Comparison of ENCODE assay signal across 19 cellular contexts in the genomic region with DNA sequence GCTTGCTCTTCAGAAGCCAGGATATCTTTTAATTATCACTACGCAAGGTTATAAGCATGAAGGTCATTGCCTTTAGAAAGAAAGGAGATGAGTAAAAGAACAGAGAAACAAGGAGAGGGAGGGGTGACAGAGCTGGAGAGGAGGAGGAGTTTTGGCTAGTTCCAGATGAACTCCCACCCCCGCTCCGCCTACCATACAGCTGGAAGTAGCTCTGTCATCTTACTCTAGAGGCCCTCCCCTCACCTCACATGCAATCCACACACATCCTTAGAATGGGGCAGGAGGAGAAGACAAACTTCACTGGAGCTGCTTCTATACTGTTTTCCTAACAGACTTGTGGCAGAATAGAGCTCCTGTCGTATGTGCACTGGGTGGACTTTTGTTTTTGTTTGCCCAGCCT.
DNase-seq lines count a peak whose midpoint lies in the region; ATAC-seq and TF ChIP-seq lines count a peak whose summit lies in the region.
"Had no signal": no experiment of that assay in that cellular context is flagged by ENCODE, and none has a peak within 500 bp of the region (broad histone marks: within the 10 kb centered on the region; RNA-seq: fewer than 3 reads in every experiment).

No MANE protein-coding gene starts in this region.

- H3K9me3 Mint-ChIP-seq in activated CD4-positive, alpha-beta T cell treated with anti-CD3 and anti-CD28 coated beads for 36 hours (ENCODE audit: low read depth): peaks cover 6% of the 10 kb centered on the region
- H3K9me3 Mint-ChIP-seq in activated CD4-positive, alpha-beta T cell treated with anti-CD3 and anti-CD28 coated beads, Interleukin-2, amount 10 ng/mL, durations not matched to agents 24 days and 14 days: peaks cover 10% of the 10 kb centered on the region
- H3K9me3 Mint-ChIP-seq: activated naive CD4-positive, alpha-beta T cell treated with anti-CD3 and anti-CD28 coated beads, Interleukin-2, amount 50 U/mL, for 24 hours had no signal

- peak; percentile 35 for DNase-seq in activated CD4-positive, alpha-beta T cell treated with anti-CD3 and anti-CD28 coated beads for 36 hours
- no peak for DNase-seq in activated CD4-positive, alpha-beta T cell treated with anti-CD3 and anti-CD28 coated beads, Interleukin-2, amount 10 ng/mL, durations not matched to agents 24 days and 14 days
- DNase-seq in adrenal gland: peak; percentile 66 to 87 (median 77)
- DNase-seq in right cardiac atrium: peak in 1 of 3 donors; percentile 52
- DNase-seq in smooth muscle cell (lab: John Stamatoyannopoulos, UW; ENCODE audit: unreplicated experiment): no peak
- no peak for DNase-seq in GF-D8 (lab: John Stamatoyannopoulos, UW)
- no peak for DNase-seq in LoVo (ENCODE audit: low spot score)
- DNase-seq: ACHN; activated CD4-positive, alpha-beta memory T cell treated with anti-CD3 and anti-CD28 coated beads, Interleukin-2, amount 10 ng/mL, durations not matched to agents 7 days and 5 days; DMS79; foreskin keratinocyte; HFFc6; left colon; T-helper 2 cell had no signal

- POLR2A ChIA-PET in activated CD4-positive, alpha-beta T cell treated with anti-CD3 and anti-CD28 coated beads for 36 hours (lab: Charles Lee): interaction anchor here (0.6 kb wide), 1 partner anchor 260 kb away, joined by 3 read pairs; no protein-coding TSS in a partner anchor

- intact Hi-C loops in activated CD4-positive, alpha-beta T cell treated with anti-CD3 and anti-CD28 coated beads for 36 hours (cut with DNase I, micrococcal nuclease): loop anchor here (5.0 to 10.0 kb wide), 2 partner anchors 48 to 845 kb away; no protein-coding TSS in a partner anchor
- intact Hi-C loops in activated CD4-positive, alpha-beta T cell treated with anti-CD3 and anti-CD28 coated beads, Interleukin-2, amount 10 ng/mL, durations not matched to agents 24 days and 14 days (cut with micrococcal nuclease): loop anchor here (10.0 kb wide), 1 partner anchor 275 kb away; a partner anchor contains a TSS
- intact Hi-C loops in adrenal gland (cut with DNase I): loop anchor here in 1 of 2 donors (5.0 kb wide), 1 partner anchor 168 kb away; no protein-coding TSS in a partner anchor
- intact Hi-C loops in right cardiac atrium (cut with DNase I): loop anchor here (5.0 kb wide), 2 partner anchors 163 to 168 kb away; no protein-coding TSS in a partner anchor

- H3K27me3 ChIP-seq in adrenal gland (no peaks in the 10 kb centered on the region), right cardiac atrium (ENCODE audit: control insufficient read depth, insufficient read depth) (no peaks in the 10 kb centered on the region), smooth muscle cell (ENCODE audit: low read depth) (no peaks in the 10 kb centered on the region)
- H3K27me3 ChIP-seq: vagina had no signal

- H3K27ac Mint-ChIP-seq in activated CD4-positive, alpha-beta T cell treated with anti-CD3 and anti-CD28 coated beads for 36 hours: no peak overlapping the region
- H3K27ac Mint-ChIP-seq in activated CD4-positive, alpha-beta T cell treated with anti-CD3 and anti-CD28 coated beads, Interleukin-2, amount 10 ng/mL, durations not matched to agents 24 days and 14 days: no peak overlapping the region
- H3K27ac Mint-ChIP-seq: activated CD4-positive, alpha-beta memory T cell treated with anti-CD3 and anti-CD28 coated beads, Interleukin-2, amount 10 ng/mL, durations not matched to agents 7 days and 5 days; activated naive CD4-positive, alpha-beta T cell treated with anti-CD3 and anti-CD28 coated beads, Interleukin-2, amount 50 U/mL, for 24 hours; HFFc6; neural progenitor cell had no signal

- CTCF ChIA-PET in activated CD4-positive, alpha-beta T cell treated with anti-CD3 and anti-CD28 coated beads for 36 hours (lab: Charles Lee): interaction anchor here (0.6 to 3.7 kb wide), 10 partner anchors 9 to 370 kb away, joined by 3 to 25 read pairs (median 4); no protein-coding TSS in a partner anchor

- H3K4me3 Mint-ChIP-seq in activated CD4-positive, alpha-beta T cell treated with anti-CD3 and anti-CD28 coated beads for 36 hours: no peak overlapping the region
- H3K4me3 Mint-ChIP-seq in activated CD4-positive, alpha-beta T cell treated with anti-CD3 and anti-CD28 coated beads, Interleukin-2, amount 10 ng/mL, durations not matched to agents 24 days and 14 days: no peak overlapping the region
- H3K4me3 Mint-ChIP-seq: activated CD4-positive, alpha-beta memory T cell treated with anti-CD3 and anti-CD28 coated beads, Interleukin-2, amount 10 ng/mL, durations not matched to agents 7 days and 5 days; activated naive CD4-positive, alpha-beta T cell treated with anti-CD3 and anti-CD28 coated beads, Interleukin-2, amount 50 U/mL, for 24 hours; HFFc6; neural progenitor cell had no signal

- H3K27me3 Mint-ChIP-seq in activated CD4-positive, alpha-beta T cell treated with anti-CD3 and anti-CD28 coated beads for 36 hours: no peaks in the 10 kb centered on the region
- peaks cover 16% of the 10 kb centered on the region for H3K27me3 Mint-ChIP-seq in activated CD4-positive, alpha-beta T cell treated with anti-CD3 and anti-CD28 coated beads, Interleukin-2, amount 10 ng/mL, durations not matched to agents 24 days and 14 days
- H3K27me3 Mint-ChIP-seq: activated naive CD4-positive, alpha-beta T cell treated with anti-CD3 and anti-CD28 coated beads, Interleukin-2, amount 50 U/mL, for 24 hours had no signal

- no peak overlapping the region for H3K9ac ChIP-seq in smooth muscle cell (ENCODE audit: low read depth)
- H3K9ac ChIP-seq: KMS-11, neural progenitor cell had no signal

- peak overlapping the region; percentile 36 for H2AFZ ChIP-seq in smooth muscle cell (ENCODE audit: low read depth)
- H2AFZ ChIP-seq: neural progenitor cell had no signal

- H3K27ac ChIP-seq in adrenal gland (peak overlapping the region in 3 of 5 donors; percentile 15 to 41 (median 37)), right cardiac atrium (ENCODE audit: low read length) (no peak overlapping the region), smooth muscle cell (ENCODE audit: low read depth) (no peak overlapping the region)
- H3K27ac ChIP-seq: foreskin keratinocyte, KMS-11, neural progenitor cell, vagina had no signal

- ATAC-seq in activated CD4-positive, alpha-beta T cell treated with anti-CD3 and anti-CD28 coated beads for 36 hours: no peak
- ATAC-seq in right cardiac atrium (peak; percentile 43 to 54), GM21825 (IDR thresholded peaks at IDR 0.05; ENCODE audit: unreplicated experiment) (no peak)
- ATAC-seq: foreskin keratinocyte, left colon had no signal

- H3K9me3 ChIP-seq in adrenal gland (replicated peaks in 1 of 3): no peaks in the 10 kb centered on the region
- H3K9me3 ChIP-seq in right cardiac atrium (ENCODE audit: control insufficient read depth, low read length): no peaks in the 10 kb centered on the region
- no peaks in the 10 kb centered on the region for H3K9me3 ChIP-seq in smooth muscle cell (replicated peaks; ENCODE audit: low read depth)
- H3K9me3 ChIP-seq: vagina had no signal

- H3K36me3 ChIP-seq in adrenal gland (replicated peaks in 1 of 2) (no peaks in the 10 kb centered on the region), smooth muscle cell (ENCODE audit: low read depth) (no peaks in the 10 kb centered on the region)
- H3K36me3 ChIP-seq: neural progenitor cell, vagina had no signal

- H3K4me1 ChIP-seq in adrenal gland (replicated peaks in 1 of 2) (peaks cover 0 to 14% of the 10 kb centered on the region in 2 donors), right cardiac atrium (ENCODE audit: control insufficient read depth, insufficient read depth, low read length) (no peaks in the 10 kb centered on the region), smooth muscle cell (ENCODE audit: low read depth) (no peaks in the 10 kb centered on the region)
- H3K4me1 ChIP-seq: foreskin keratinocyte, neural progenitor cell had no signal

- no peaks in the 10 kb centered on the region for H4K20me1 ChIP-seq in smooth muscle cell (ENCODE audit: low read depth)

- no peaks in the 10 kb centered on the region for H3F3A ChIP-seq in smooth muscle cell (ENCODE audit: low read depth)

- H3K4me3 ChIP-seq in adrenal gland (no peak overlapping the region), right cardiac atrium (ENCODE audit: low read length) (no peak overlapping the region), smooth muscle cell (no peak overlapping the region)
- H3K4me3 ChIP-seq: neural progenitor cell, vagina had no signal

- H3K79me2 ChIP-seq in smooth muscle cell (ENCODE audit: low read depth): no peaks in the 10 kb centered on the region

- 38 to 40% (median 39%) methylated on average over 4 of the region's 4 CpGs for WGBS in adrenal gland, 4 donors
- WGBS in right cardiac atrium: 63% methylated on average over 4 of the region's 4 CpGs
- 68% methylated on average over 4 of the region's 4 CpGs for WGBS in smooth muscle cell (ENCODE audit: low lambda C conversion rate)

- no peak overlapping the region for H3K4me2 ChIP-seq in smooth muscle cell
- H3K4me2 ChIP-seq: KMS-11, neural progenitor cell had no signal

- no peaks in the 10 kb centered on the region for H3K36me3 Mint-ChIP-seq in activated CD4-positive, alpha-beta T cell treated with anti-CD3 and anti-CD28 coated beads for 36 hours (ENCODE audit: low read depth)
- H3K36me3 Mint-ChIP-seq in activated CD4-positive, alpha-beta T cell treated with anti-CD3 and anti-CD28 coated beads, Interleukin-2, amount 10 ng/mL, durations not matched to agents 24 days and 14 days (ENCODE audit: low read depth): no peaks in the 10 kb centered on the region
- H3K36me3 Mint-ChIP-seq: activated naive CD4-positive, alpha-beta T cell treated with anti-CD3 and anti-CD28 coated beads, Interleukin-2, amount 50 U/mL, for 24 hours; neural progenitor cell had no signal

- H3K4me1 Mint-ChIP-seq in activated CD4-positive, alpha-beta T cell treated with anti-CD3 and anti-CD28 coated beads for 36 hours: peaks cover 4% of the 10 kb centered on the region
- H3K4me1 Mint-ChIP-seq in activated CD4-positive, alpha-beta T cell treated with anti-CD3 and anti-CD28 coated beads, Interleukin-2, amount 10 ng/mL, durations not matched to agents 24 days and 14 days: peaks cover 11% of the 10 kb centered on the region

- TF ChIP-seq POLR2A in adrenal gland (IDR thresholded peaks at IDR 0.05): no peak

- TF ChIP-seq CTCF in adrenal gland (IDR thresholded peaks at IDR 0.05) (no peak), smooth muscle cell (IDR thresholded peaks at IDR 0.05; ENCODE audit: borderline replicate concordance, insufficient read depth, poor library complexity, severe bottlenecking) (no peak)

Comparison
In these comparisons a context has a peak if more than half of its experiments do, and no peak if none do; other contexts are left out.
1. DNase-seq: peak in activated CD4-positive, alpha-beta T cell treated with anti-CD3 and anti-CD28 coated beads for 36 hours (single experiment) and adrenal gland (7 of 7); none in activated CD4-positive, alpha-beta T cell treated with anti-CD3 and anti-CD28 coated beads, Interleukin-2, amount 10 ng/mL, durations not matched to agents 24 days and 14 days (single experiment), smooth muscle cell (single experiment), GF-D8 (single experiment) and LoVo (single experiment).
2. ATAC-seq: peak in right cardiac atrium (2 of 2); none in activated CD4-positive, alpha-beta T cell treated with anti-CD3 and anti-CD28 coated beads for 36 hours (single experiment) and GM21825 (single experiment).
3. H3K27ac ChIP-seq: peak in adrenal gland (3 of 5); none in right cardiac atrium (single experiment) and smooth muscle cell (single experiment).